Comparison of ENCODE assay signal across 8 cellular contexts in genomic region chr2:177245010-177245422, GRCh38. TPM values are rescaled to one million over a fixed set of nuclear protein-coding genes. Genes with fewer than 3 reads are reported as not detected.
DNase-seq lines count a peak whose midpoint lies in the region; ATAC-seq and TF ChIP-seq lines count a peak whose summit lies in the region.

No MANE protein-coding gene starts in this region.

- H3K4me1 Mint-ChIP-seq in activated T-cell treated with anti-CD3 and anti-CD28 coated beads, Interleukin-2, amount 50 U/mL, for 72 hours (ENCODE audit: low read depth) = peaks cover 87% of the 10 kb centered on the region
- peaks cover 55% of the 10 kb centered on the region for H3K4me1 Mint-ChIP-seq in WTC11
- peaks cover 80% of the 10 kb centered on the region for H3K4me1 Mint-ChIP-seq in stimulated activated memory B cell treated with anti-CD40 and anti-IgM and Interleukin-4, amounts not matched to agents 10 μg/mL and 1 μg/mL and 100 μg/mL, for 72 hours

- no peak for TF ChIP-seq EP300 in transverse colon (IDR thresholded peaks at IDR 0.05; ENCODE audit: low read depth)

- intact Hi-C loops in transverse colon (cut with DNase I; ENCODE audit: low total_unique reads) = no loop called here

- peaks cover 35 to 97% (median 69%) of the 10 kb centered on the region in 4 donors for H3K4me1 ChIP-seq in transverse colon

- no peaks in the 10 kb centered on the region for H3K36me3 ChIP-seq in transverse colon

- 23 to 38% methylated on average over 4 of the region's 4 CpGs for WGBS in transverse colon (ENCODE audit: low coverage in 1 of 2), 2 donors

- no peaks in the 10 kb centered on the region for H3K27me3 Mint-ChIP-seq in activated T-cell treated with anti-CD3 and anti-CD28 coated beads, Interleukin-2, amount 50 U/mL, for 72 hours (ENCODE audit: low read depth)
- H3K27me3 Mint-ChIP-seq in WTC11 (ENCODE audit: low read depth) = no peaks in the 10 kb centered on the region
- H3K27me3 Mint-ChIP-seq in stimulated activated memory B cell treated with anti-CD40 and anti-IgM and Interleukin-4, amounts not matched to agents 10 μg/mL and 1 μg/mL and 100 μg/mL, for 72 hours = no peaks in the 10 kb centered on the region

- POLR2A ChIA-PET in WTC11 (lab: Charles Lee) = interaction anchor here (1.2 kb wide), 1 partner anchor 22 kb away, joined by 3 read pairs; no protein-coding TSS in a partner anchor

- CTCF ChIA-PET in WTC11 (lab: Charles Lee) = interaction anchor here (0.9 to 2.1 kb wide), 2 partner anchors 10 to 12 kb away, joined by 3 to 13 read pairs; no protein-coding TSS in a partner anchor

- no peak for TF ChIP-seq CTCF in WTC11 (IDR thresholded peaks at IDR 0.05)
- TF ChIP-seq CTCF in transverse colon (IDR thresholded peaks at IDR 0.05) = no peak

- peaks cover 4 to 11% of the 10 kb centered on the region in 2 donors for H3K36me3 Mint-ChIP-seq in activated T-cell treated with anti-CD3 and anti-CD28 coated beads, Interleukin-2, amount 50 U/mL, for 72 hours (ENCODE audit: insufficient read depth in 2 of 2)
- no peaks in the 10 kb centered on the region for H3K36me3 Mint-ChIP-seq in WTC11
- peaks cover 30% of the 10 kb centered on the region for H3K36me3 Mint-ChIP-seq in stimulated activated memory B cell treated with anti-CD40 and anti-IgM and Interleukin-4, amounts not matched to agents 10 μg/mL and 1 μg/mL and 100 μg/mL, for 72 hours

- peak overlapping the region in 1 of 2 donors; percentile 50 for H3K4me3 Mint-ChIP-seq in activated T-cell treated with anti-CD3 and anti-CD28 coated beads, Interleukin-2, amount 50 U/mL, for 72 hours
- no peak overlapping the region for H3K4me3 Mint-ChIP-seq in WTC11
- H3K4me3 Mint-ChIP-seq in stimulated activated memory B cell treated with anti-CD40 and anti-IgM and Interleukin-4, amounts not matched to agents 10 μg/mL and 1 μg/mL and 100 μg/mL, for 72 hours = no peak overlapping the region

- no peak overlapping the region for H3K4me3 ChIP-seq in transverse colon

- in situ Hi-C loops in transverse colon (cut with MboI; ENCODE audit: low pct_ligation_motif_present in 1 of 4, low pct_unique_long_range_greater_than_20kb in 1 of 4, low sequenced_read_pairs in 3 of 4) = no loop called here

- no peak for TF ChIP-seq POLR2A in transverse colon (IDR thresholded peaks at IDR 0.05)

- peak overlapping the region; percentile 66 for H3K27ac Mint-ChIP-seq in activated T-cell treated with anti-CD3 and anti-CD28 coated beads, Interleukin-2, amount 50 U/mL, for 72 hours
- H3K27ac Mint-ChIP-seq in WTC11 = peak overlapping the region; percentile 84
- H3K27ac Mint-ChIP-seq in stimulated activated memory B cell treated with anti-CD40 and anti-IgM and Interleukin-4, amounts not matched to agents 10 μg/mL and 1 μg/mL and 100 μg/mL, for 72 hours = no peak overlapping the region

- no peaks in the 10 kb centered on the region for H3K27me3 ChIP-seq in transverse colon

- DNase-seq in activated T-cell treated with anti-CD3 and anti-CD28 coated beads, Interleukin-2, amount 50 U/mL, for 72 hours = no peak
- DNase-seq in activated T-cell treated with anti-CD3 and anti-CD28 coated beads for 4 hours (no peak), WTC11 (ENCODE audit: low spot score) (no peak), iPS-NIHi11 (ENCODE audit: low spot score) (peak; percentile 45), transverse colon (no peak), NCI-H2227 (lab: John Stamatoyannopoulos, UW; ENCODE audit: unreplicated experiment) (no peak), NCI-H2081 treated with DMSO at 0.1 percent for 48 hours (lab: John Stamatoyannopoulos, UW) (no peak)

- H3K9me3 Mint-ChIP-seq in activated T-cell treated with anti-CD3 and anti-CD28 coated beads, Interleukin-2, amount 50 U/mL, for 72 hours = no peaks in the 10 kb centered on the region
- no peaks in the 10 kb centered on the region for H3K9me3 Mint-ChIP-seq in WTC11
- H3K9me3 Mint-ChIP-seq in stimulated activated memory B cell treated with anti-CD40 and anti-IgM and Interleukin-4, amounts not matched to agents 10 μg/mL and 1 μg/mL and 100 μg/mL, for 72 hours = no peaks in the 10 kb centered on the region

- peak in 1 of 2 donors; percentile 22 for ATAC-seq in activated T-cell treated with anti-CD3 and anti-CD28 coated beads, Interleukin-2, amount 50 U/mL, for 72 hours (replicated peaks in 1 of 2)
- ATAC-seq in WTC11 = peak; percentile 76
- no peak for ATAC-seq in stimulated activated memory B cell treated with anti-CD40 and anti-IgM and Interleukin-4, amounts not matched to agents 10 μg/mL and 1 μg/mL and 100 μg/mL, for 72 hours

- H3K27ac ChIP-seq in transverse colon = peak overlapping the region; percentile 62 to 89 (median 85)

- no peaks in the 10 kb centered on the region for H3K9me3 ChIP-seq in transverse colon

TF ChIP-seq in WTC11, 78 proteins besides CTCF, POLR2A, EP300 and RAD21 (continues in another document):
- TF ChIP-seq CDX4 (CRISPR knock-in tag; IDR thresholded peaks at IDR 0.05; ENCODE audit: borderline replicate concordance) = no peak
- TF ChIP-seq TEAD4 (CRISPR knock-in tag; IDR thresholded peaks at IDR 0.05) = no peak
- no peak for TF ChIP-seq CREB1 (CRISPR knock-in tag; IDR thresholded peaks at IDR 0.05)
- TF ChIP-seq RELA (CRISPR knock-in tag; IDR thresholded peaks at IDR 0.05; ENCODE audit: borderline replicate concordance) = no peak
- TF ChIP-seq IRF2 (CRISPR knock-in tag; IDR thresholded peaks at IDR 0.05; ENCODE audit: borderline replicate concordance, low read depth) = no peak
- TF ChIP-seq SP1 (CRISPR knock-in tag; conservative IDR thresholded peaks at IDR 0.05) = no peak
- no peak for TF ChIP-seq ELF4 (CRISPR knock-in tag; IDR thresholded peaks at IDR 0.05; ENCODE audit: low read depth)
- no peak for TF ChIP-seq PREB (CRISPR knock-in tag; IDR thresholded peaks at IDR 0.05; ENCODE audit: borderline replicate concordance)
- no peak for TF ChIP-seq IRF1 (CRISPR knock-in tag; IDR thresholded peaks at IDR 0.05)
- no peak for TF ChIP-seq MXD4 (CRISPR knock-in tag; IDR thresholded peaks at IDR 0.05; ENCODE audit: borderline replicate concordance)
- no peak for TF ChIP-seq FOXK1 (CRISPR knock-in tag; IDR thresholded peaks at IDR 0.05)
- no peak for TF ChIP-seq ZNF671 (CRISPR knock-in tag; IDR thresholded peaks at IDR 0.05)
- TF ChIP-seq GTF2I (CRISPR knock-in tag; conservative IDR thresholded peaks at IDR 0.05) = no peak
- TF ChIP-seq E2F1 (CRISPR knock-in tag; IDR thresholded peaks at IDR 0.05) = no peak
- no peak for TF ChIP-seq HMGXB4 (CRISPR knock-in tag; IDR thresholded peaks at IDR 0.05)
- no peak for TF ChIP-seq NFE2L1 (CRISPR knock-in tag; IDR thresholded peaks at IDR 0.05)
- TF ChIP-seq ZNF138 (CRISPR knock-in tag; conservative IDR thresholded peaks at IDR 0.05) = no peak
- TF ChIP-seq RORB (CRISPR knock-in tag; IDR thresholded peaks at IDR 0.05) = no peak

RNA-seq across cellular contexts. Expression of gene NFE2L2, which starts 19.5 kb away (rescaled TPM):
- 10 to 100 TPM; 74.6 to 81.4 TPM for total RNA-seq in activated T-cell treated with anti-CD3 and anti-CD28 coated beads, Interleukin-2, amount 50 U/mL, for 72 hours
- 21.4 to 26.3 TPM (median 22.7 TPM) in 3 replicates for total RNA-seq in WTC11 (2021)
- total RNA-seq in transverse colon = 100 to 1,000 TPM in 1 of 4 donors, 10 to 100 TPM in 3; 41.6 to 105 (median 65.2) TPM

RNA-seq across cellular contexts. Expression of gene HNRNPA3, which starts 32.4 kb away (rescaled TPM):
- total RNA-seq in activated T-cell treated with anti-CD3 and anti-CD28 coated beads, Interleukin-2, amount 50 U/mL, for 72 hours = 100 to 1,000 TPM; 140 to 148 TPM
- 367 to 406 TPM (median 379 TPM) in 3 replicates for total RNA-seq in WTC11 (2021)
- 10 to 100 TPM; 40.6 to 83.2 (median 57.4) TPM for total RNA-seq in transverse colon
